Comparison of ENCODE assay signal across 1 cellular context in the genomic region with DNA sequence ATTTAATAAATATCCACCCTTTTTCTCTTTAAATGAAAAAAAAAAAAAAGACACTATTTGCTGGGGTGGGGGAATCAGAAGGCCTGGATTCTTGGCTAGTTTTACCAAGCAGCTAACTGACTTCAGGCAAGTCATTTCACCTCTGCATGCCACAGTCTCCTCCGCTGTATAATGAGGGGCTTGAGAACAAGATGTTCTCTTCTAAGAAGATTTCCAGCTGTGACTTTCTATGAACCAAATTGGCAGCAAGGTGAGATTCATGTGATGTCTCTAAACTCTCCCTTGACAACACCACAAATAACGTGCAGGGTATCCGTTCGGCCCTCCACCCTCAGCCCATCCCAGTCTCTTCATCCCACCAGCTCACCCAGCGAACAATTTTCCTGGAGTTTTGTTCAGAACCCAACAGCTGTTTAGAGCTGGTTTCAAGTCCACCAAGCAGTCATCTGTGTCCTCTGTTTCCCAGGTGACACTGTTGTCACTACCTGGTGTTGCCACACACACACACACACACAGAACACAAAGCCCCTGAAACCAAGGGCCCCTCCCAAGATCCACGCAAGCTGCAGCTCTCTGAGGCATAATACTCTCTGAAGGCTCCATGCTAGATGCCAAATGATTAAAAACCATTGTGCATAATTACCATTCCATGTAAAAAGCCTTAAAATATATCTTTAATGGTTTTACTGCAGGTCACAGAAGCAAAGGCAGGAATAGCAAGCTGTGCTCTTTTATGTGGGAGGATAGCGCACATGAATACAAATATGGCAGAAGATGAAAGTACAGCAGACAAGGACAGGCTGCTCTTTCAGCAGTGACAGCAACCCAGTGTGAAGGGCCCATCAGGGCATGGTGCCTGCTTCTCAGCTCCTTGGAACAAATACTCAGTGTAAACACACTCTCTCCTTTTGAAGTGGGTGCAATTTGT.
TF ChIP-seq lines count a peak whose summit lies in the region.

No MANE protein-coding gene starts in this region.

TF ChIP-seq in GM12878, 131 proteins besides CTCF, POLR2A, EP300 and RAD21 (continued from another document):
- TF ChIP-seq ZBED1 (IDR thresholded peaks at IDR 0.05; ENCODE audit: borderline replicate concordance) (no peak), NBN (IDR thresholded peaks at IDR 0.05) (no peak)
